ENCODE assay signal across 9 cellular contexts in genomic region chr15:64883097-64883581, GRCh38. TPM values are rescaled to one million over a fixed set of nuclear protein-coding genes. Genes with fewer than 3 reads are reported as not detected.
DNase-seq lines count a peak whose midpoint lies in the region; ATAC-seq, FAIRE-seq and TF ChIP-seq lines count a peak whose summit lies in the region.
"Had no signal": no experiment of that assay in that cellular context is flagged by ENCODE, and none has a peak within 500 bp of the region (broad histone marks: within the 10 kb centered on the region; RNA-seq: fewer than 3 reads in every experiment).

No MANE protein-coding gene starts in this region.

- no peaks in the 10 kb centered on the region for H3K27me3 ChIP-seq in ascending aorta

- H3K4me1 Mint-ChIP-seq in naive thymus-derived CD8-positive, alpha-beta T cell = peaks cover 18 to 45% (median 28%) of the 10 kb centered on the region in 4 donors

- TF ChIP-seq CTCF in ascending aorta (IDR thresholded peaks at IDR 0.05) = no peak

- H3K9me3 Mint-ChIP-seq in naive thymus-derived CD8-positive, alpha-beta T cell = no peaks in the 10 kb centered on the region

- in situ Hi-C loops in KBM-7 (cut with MboI; ENCODE audit: low pct_unique_long_range_greater_than_20kb, low sequenced_read_pairs) = no loop called here

- ATAC-seq in naive thymus-derived CD8-positive, alpha-beta T cell = peak; percentile 44 to 54
- no peak for ATAC-seq in GM18517 (IDR thresholded peaks at IDR 0.05; ENCODE audit: unreplicated experiment)

- no peaks in the 10 kb centered on the region for H3K36me3 ChIP-seq in ascending aorta

- H3K4me3 Mint-ChIP-seq in naive thymus-derived CD8-positive, alpha-beta T cell = peak overlapping the region in 9 of 10 donors; percentile 5 to 81 (median 42)

- H3K9me3 ChIP-seq in ascending aorta = no peaks in the 10 kb centered on the region

- no peaks in the 10 kb centered on the region for H3K36me3 Mint-ChIP-seq in naive thymus-derived CD8-positive, alpha-beta T cell

- H3K27ac Mint-ChIP-seq in naive thymus-derived CD8-positive, alpha-beta T cell = peak overlapping the region in 7 of 10 donors; percentile 4 to 95 (median 80)

- H3K27me3 Mint-ChIP-seq in naive thymus-derived CD8-positive, alpha-beta T cell = no peaks in the 10 kb centered on the region

- H3K4me3 ChIP-seq in ascending aorta = no peak overlapping the region

- H3K4me1 ChIP-seq in ascending aorta = peaks cover 0 to 2% of the 10 kb centered on the region in 2 donors

- DNase-seq in GM19239 (ENCODE audit: insufficient read length, low spot score) = peak; percentile 63
- peak; percentile 59 for DNase-seq in KBM-7
- no peak for DNase-seq in ascending aorta (ENCODE audit: low spot score in 2 of 2)
- DNase-seq in naive thymus-derived CD8-positive, alpha-beta T cell = peak in 2 of 10 donors; percentile 21 to 38
- DNase-seq in NCI-H446 (lab: John Stamatoyannopoulos, UW) = no peak
- DNase-seq in OCI-M2 (lab: John Stamatoyannopoulos, UW; ENCODE audit: unreplicated experiment) = no peak
- no peak for DNase-seq in HuH-7.5 (ENCODE audit: low spot score)

- peak; percentile 94 for FAIRE-seq in GM19239 (lab: Jason Lieb, UNC)
- FAIRE-seq: islet of Langerhans had no signal

- POLR2A ChIA-PET in naive thymus-derived CD8-positive, alpha-beta T cell (lab: Charles Lee) = interaction anchor here (0.6 to 4.6 kb wide), 2 partner anchors 11 to 43 kb away, joined by 3 to 32 read pairs; no protein-coding TSS in a partner anchor

- intact Hi-C loops in ascending aorta (cut with DNase I) = no loop called here

- peak overlapping the region; percentile 42 to 55 for H3K27ac ChIP-seq in ascending aorta

RNA-seq across cellular contexts. Expression of gene ANKDD1A, which starts 28.6 kb away (rescaled TPM):
- total RNA-seq in ascending aorta = 28.6 TPM
- total RNA-seq in naive thymus-derived CD8-positive, alpha-beta T cell = 1 to 10 TPM; 5.4 to 6.0 TPM
- polyA plus RNA-seq in naive thymus-derived CD8-positive, alpha-beta T cell = 1 to 10 TPM in 2 of 3 donors, under 1 TPM in 1; 0.06 to 2.2 (median 1.3) TPM

RNA-seq across cellular contexts. Expression of gene PLEKHO2, which starts 41.4 kb away (rescaled TPM):
- total RNA-seq in ascending aorta = 41.4 TPM
- 1 to 10 TPM; 8.6 TPM for total RNA-seq in naive thymus-derived CD8-positive, alpha-beta T cell
- 10 to 100 TPM in 2 of 3 donors, 1 to 10 TPM in 1; 8.9 to 19.3 (median 12.0) TPM for polyA plus RNA-seq in naive thymus-derived CD8-positive, alpha-beta T cell

RNA-seq across cellular contexts. Expression of gene PIF1, which starts 57.7 kb away (rescaled TPM):
- not detected for total RNA-seq in ascending aorta
- under 1 TPM in 1 of 2 experiments, not detected in 1; 0.52 TPM for total RNA-seq in naive thymus-derived CD8-positive, alpha-beta T cell
- under 1 TPM in 2 of 3 donors, not detected in 1; 0.15 to 0.68 TPM for polyA plus RNA-seq in naive thymus-derived CD8-positive, alpha-beta T cell

Comparison
In these comparisons a context has a peak if more than half of its experiments do, and no peak if none do; other contexts are left out.
1. DNase-seq: peak in GM19239 (single experiment) and KBM-7 (single experiment); none in ascending aorta (0 of 2), NCI-H446 (0 of 2), OCI-M2 (single experiment) and HuH-7.5 (single experiment).